ENCODE assay signal across 21 cellular contexts in the genomic region with DNA sequence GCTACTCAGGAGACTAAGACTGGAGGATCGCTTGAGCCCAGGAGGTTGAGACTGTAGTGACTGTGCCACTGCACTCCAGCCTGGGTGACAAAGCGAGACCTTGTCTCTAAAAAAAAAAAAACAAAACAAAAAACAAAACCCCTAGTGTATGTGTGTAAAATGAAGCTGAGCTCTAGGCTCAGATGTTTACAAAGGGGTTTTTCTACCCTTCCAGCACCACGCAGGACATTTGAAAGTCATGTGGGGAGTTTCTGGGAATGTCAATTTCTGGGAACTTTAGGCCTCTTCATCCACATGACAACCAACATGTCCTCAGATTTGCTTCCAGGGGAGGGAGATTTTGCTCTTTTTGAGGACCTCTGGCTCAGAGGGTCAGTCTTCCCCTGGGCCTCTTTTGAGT. TPM values are rescaled to one million over a fixed set of nuclear protein-coding genes. Genes with fewer than 3 reads are reported as not detected.
DNase-seq lines count a peak whose midpoint lies in the region; ATAC-seq and TF ChIP-seq lines count a peak whose summit lies in the region.
"Had no signal": no experiment of that assay in that cellular context is flagged by ENCODE, and none has a peak within 500 bp of the region (broad histone marks: within the 10 kb centered on the region; RNA-seq: fewer than 3 reads in every experiment).

No MANE protein-coding gene starts in this region.

- H4K20me1 ChIP-seq in PC-9 (ENCODE audit: insufficient read depth): no peaks in the 10 kb centered on the region
- H4K20me1 ChIP-seq: BLaER1 treated with 17β-estradiol and CSF1 and Interleukin-3, amounts not matched to agents 10 nM and 100 nM had no signal

- H3K27me3 ChIP-seq in PC-9 (ENCODE audit: insufficient read depth, low read depth): no peaks in the 10 kb centered on the region
- H3K27me3 ChIP-seq: BLaER1 treated with 17β-estradiol and CSF1 and Interleukin-3, amounts not matched to agents 10 nM and 100 nM had no signal

- no peak overlapping the region for H3K4me2 ChIP-seq in PC-9
- H3K4me2 ChIP-seq: BLaER1 treated with 17β-estradiol and CSF1 and Interleukin-3, amounts not matched to agents 10 nM and 100 nM had no signal

- no peak for ATAC-seq in GM21825 (IDR thresholded peaks at IDR 0.05; ENCODE audit: unreplicated experiment)
- ATAC-seq: Right ventricle myocardium inferior had no signal

- no peaks in the 10 kb centered on the region for H3K79me2 ChIP-seq in PC-9 (ENCODE audit: low read depth)

- H3K9me3 ChIP-seq in PC-9 (ENCODE audit: insufficient read depth, low read depth): no peaks in the 10 kb centered on the region
- H3K9me3 ChIP-seq: BLaER1 treated with 17β-estradiol and CSF1 and Interleukin-3, amounts not matched to agents 10 nM and 100 nM; SJSA1 had no signal

- H3K9me2 ChIP-seq in PC-9 (ENCODE audit: insufficient read depth): no peaks in the 10 kb centered on the region

- CTCF ChIA-PET in PC-9 (lab: Charles Lee): interaction anchor here (0.6 to 0.7 kb wide), 2 partner anchors 49 to 76 kb away, joined by 3 read pairs; no protein-coding TSS in a partner anchor

- no TSS peak for BruUV-seq in PC-9 (replicated peaks; lab: Mats Ljungman, UMichigan)

- H3F3A ChIP-seq in PC-9 (ENCODE audit: insufficient read depth, low read depth): no peaks in the 10 kb centered on the region

- H3K27ac ChIP-seq in caudate nucleus (ENCODE audit: low read depth, low read length) (peak overlapping the region; percentile 96), PC-9 (no peak overlapping the region)
- H3K27ac ChIP-seq: BLaER1 treated with 17β-estradiol and CSF1 and Interleukin-3, amounts not matched to agents 10 nM and 100 nM; SJSA1 had no signal

- peak in 24 of 61 donors; percentile 11 to 49 (median 25) for DNase-seq in caudate nucleus (lab: John Stamatoyannopoulos, UW)
- peak; percentile 42 to 56 for DNase-seq in hippocampal formation (lab: John Stamatoyannopoulos, UW)
- peak; percentile 85 for DNase-seq in putamen (ENCODE audit: low spot score)
- DNase-seq in PC-9: no peak
- no peak for DNase-seq in KG1 (lab: John Stamatoyannopoulos, UW)
- DNase-seq in AG08395 (ENCODE audit: low spot score): no peak
- DNase-seq: DMS153, GOT3, HCEC 1CT, NCI-H1092, NCI-H1436, NCI-H187 treated with DMSO at 0.1 percent for 48 hours, NCI-H2107, NCI-H446 treated with DMSO at 0.1 percent for 48 hours, NCI-H526 treated with DMSO at 0.1 percent for 48 hours had no signal

- no peak for TF ChIP-seq CTCF in PC-9 (conservative IDR thresholded peaks at IDR 0.05)

- no peaks in the 10 kb centered on the region for H3K36me3 ChIP-seq in PC-9 (ENCODE audit: low read depth)
- H3K36me3 ChIP-seq: BLaER1 treated with 17β-estradiol and CSF1 and Interleukin-3, amounts not matched to agents 10 nM and 100 nM; SJSA1 had no signal

- POLR2A ChIA-PET in PC-9 (lab: Charles Lee; ENCODE audit: unreplicated experiment): no interaction called here

- intact Hi-C loops in PC-9 (cut with micrococcal nuclease; ENCODE audit: unreplicated experiment): no loop called here

- no peak overlapping the region for H2AFZ ChIP-seq in PC-9

- H3K4me3 ChIP-seq in PC-9: no peak overlapping the region
- H3K4me3 ChIP-seq: BLaER1 treated with 17β-estradiol and CSF1 and Interleukin-3, amounts not matched to agents 10 nM and 100 nM; SJSA1 had no signal

- H3K4me1 ChIP-seq in PC-9 (replicated peaks; ENCODE audit: insufficient read depth): no peaks in the 10 kb centered on the region
- H3K4me1 ChIP-seq: SJSA1 had no signal

RNA-seq across cellular contexts. Expression of a gene that starts 42.4 kb away (rescaled TPM):
- total RNA-seq in PC-9 (2021): 85.2 and 87.3 TPM in 2 replicates
- total RNA-seq: CD8-positive, alpha-beta T cell had no signal

RNA-seq across cellular contexts. Expression of a gene that starts 44.9 kb away (rescaled TPM):
- 0.38 and 0.41 TPM in 2 replicates for total RNA-seq in PC-9 (2021)
- total RNA-seq: Calu3, SJSA1 had no signal

Comparison
In these comparisons a context has a peak if more than half of its experiments do, and no peak if none do; other contexts are left out.
1. DNase-seq: peak in hippocampal formation (2 of 2) and putamen (single experiment); none in PC-9 (0 of 2), KG1 (single experiment) and AG08395 (single experiment).